Comparison of ENCODE assay signal across 1 cellular context in the genomic region with DNA sequence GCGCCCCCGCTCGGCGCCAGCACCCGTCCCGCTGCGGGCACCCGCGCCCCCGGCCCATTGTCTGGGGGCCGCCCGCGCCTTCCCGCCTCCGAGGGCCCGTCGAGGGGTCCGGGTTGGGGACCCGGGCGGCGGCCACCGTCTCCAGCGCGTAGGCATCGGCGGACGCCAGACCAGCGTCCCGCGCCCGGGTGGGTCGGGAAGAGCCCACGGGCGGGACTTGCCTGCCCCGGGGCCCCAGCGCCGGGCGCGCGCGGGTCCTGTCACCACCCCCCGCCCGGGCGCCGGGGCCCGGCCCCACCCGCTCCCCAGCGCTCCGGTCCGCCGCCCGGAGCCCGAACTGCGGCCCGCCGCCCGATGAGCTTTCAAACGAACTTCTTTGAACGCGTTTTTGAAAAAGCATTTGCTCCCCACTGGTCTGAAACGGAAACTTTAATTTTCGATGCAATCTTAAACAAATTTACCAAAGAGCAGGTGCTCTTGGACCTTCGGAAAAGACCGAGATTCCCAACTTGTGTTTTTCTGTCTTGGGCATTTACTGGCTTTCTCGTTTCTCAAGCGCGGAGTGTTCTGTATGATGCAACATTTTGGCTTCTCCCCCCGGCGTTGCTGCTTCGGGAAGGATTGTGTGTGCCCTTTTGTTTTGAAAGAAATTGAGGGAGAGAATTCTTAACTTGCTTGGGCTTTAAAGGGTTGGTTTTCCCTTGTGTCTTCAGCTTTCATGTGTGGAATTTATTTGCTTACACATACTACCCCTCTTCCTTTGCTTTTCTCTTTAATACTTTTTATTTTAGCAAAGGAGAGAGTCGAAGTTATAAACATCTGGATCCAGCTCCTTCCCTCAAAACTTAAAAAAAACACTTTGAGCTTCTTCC.
A peak's percentile ranks its signal among the peaks of the same experiment; 100 is the strongest.
TF ChIP-seq lines count a peak whose summit lies in the region.

No MANE protein-coding gene starts in this region.

TF ChIP-seq in K562, 482 proteins besides CTCF, POLR2A, EP300 and RAD21 (continued from another document and continues in another):
- TF ChIP-seq ZNF589 (CRISPR knock-in tag; IDR thresholded peaks at IDR 0.05; ENCODE audit: low read depth): peak; percentile 37; the same call in 1 of the 2 replicates
- TF ChIP-seq CHD1 (IDR thresholded peaks at IDR 0.05; ENCODE audit: low read length): no peak
- no peak for TF ChIP-seq ETS2 (tag; IDR thresholded peaks at IDR 0.05; ENCODE audit: borderline replicate concordance, poor library complexity, severe bottlenecking)
- TF ChIP-seq GTF2E2 (tag; IDR thresholded peaks at IDR 0.05): no peak; the same call in 1 of the 2 replicates
- no peak for TF ChIP-seq FOXA1 (IDR thresholded peaks at IDR 0.05; ENCODE audit: borderline replicate concordance)
- no peak for TF ChIP-seq ZNF77 (CRISPR knock-in tag; IDR thresholded peaks at IDR 0.05)
- no peak for TF ChIP-seq ZNF778 (CRISPR knock-in tag; IDR thresholded peaks at IDR 0.05)
- no peak for TF ChIP-seq ATF1 (CRISPR knock-in tag; IDR thresholded peaks at IDR 0.05)
- TF ChIP-seq ATF1 (tag; IDR thresholded peaks at IDR 0.05): no peak
- TF ChIP-seq ZBED1 (IDR thresholded peaks at IDR 0.05): no peak
- TF ChIP-seq TARDBP (IDR thresholded peaks at IDR 0.05): no peak
- TF ChIP-seq FOS (IDR thresholded peaks at IDR 0.05; ENCODE audit: extremely low read depth, insufficient read length): no peak
- TF ChIP-seq FOSL1 (tag; conservative IDR thresholded peaks at IDR 0.05): no peak; the same call in 1 of the 2 replicates
- TF ChIP-seq ZNF830 (CRISPR knock-in tag; IDR thresholded peaks at IDR 0.05): no peak
- TF ChIP-seq ZNF785 (CRISPR knock-in tag; IDR thresholded peaks at IDR 0.05): no peak
- TF ChIP-seq MNT (conservative IDR thresholded peaks at IDR 0.05): peak in 1 of 2 experiments; percentile 31; a peak in 2 of 4 replicates
- TF ChIP-seq SMARCE1 (IDR thresholded peaks at IDR 0.05): peak; percentile 57; the same call in 1 of the 2 replicates
- no peak for TF ChIP-seq GTF2B (IDR thresholded peaks at IDR 0.05; ENCODE audit: extremely low read depth, insufficient read length)
- TF ChIP-seq NR4A1 (CRISPR knock-in tag; IDR thresholded peaks at IDR 0.05): no peak
- no peak for TF ChIP-seq NR4A1 (tag; IDR thresholded peaks at IDR 0.05)
- no peak for TF ChIP-seq ARID4B (CRISPR knock-in tag; IDR thresholded peaks at IDR 0.05)
- TF ChIP-seq, protein P1, sequence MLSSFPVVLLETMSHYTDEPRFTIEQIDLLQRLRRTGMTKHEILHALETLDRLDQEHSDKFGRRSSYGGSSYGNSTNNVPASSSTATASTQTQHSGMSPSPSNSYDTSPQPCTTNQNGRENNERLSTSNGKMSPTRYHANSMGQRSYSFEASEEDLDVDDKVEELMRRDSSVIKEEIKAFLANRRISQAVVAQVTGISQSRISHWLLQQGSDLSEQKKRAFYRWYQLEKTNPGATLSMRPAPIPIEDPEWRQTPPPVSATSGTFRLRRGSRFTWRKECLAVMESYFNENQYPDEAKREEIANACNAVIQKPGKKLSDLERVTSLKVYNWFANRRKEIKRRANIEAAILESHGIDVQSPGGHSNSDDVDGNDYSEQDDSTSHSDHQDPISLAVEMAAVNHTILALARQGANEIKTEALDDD (IDR thresholded peaks at IDR 0.05): no peak
- no peak for TF ChIP-seq FOXJ2 (tag; IDR thresholded peaks at IDR 0.05)
- no peak for TF ChIP-seq ZFP30 (CRISPR knock-in tag; IDR thresholded peaks at IDR 0.05; ENCODE audit: borderline replicate concordance)
- TF ChIP-seq TCFL5 (CRISPR knock-in tag; conservative IDR thresholded peaks at IDR 0.05): no peak
- TF ChIP-seq HMG20B (CRISPR knock-in tag; IDR thresholded peaks at IDR 0.05): no peak
- TF ChIP-seq HNRNPH1 (optimal IDR thresholded peaks at IDR 0.05; ENCODE audit: low read depth, low read length): no peak
- no peak for TF ChIP-seq RBM14 (IDR thresholded peaks at IDR 0.05; ENCODE audit: borderline replicate concordance, insufficient read depth, low read depth, low read length)
- no peak for TF ChIP-seq GTF2F1 (IDR thresholded peaks at IDR 0.05; ENCODE audit: low read depth, low read length)
- peak; percentile 98 for TF ChIP-seq CEBPB (tag; IDR thresholded peaks at IDR 0.05)
- TF ChIP-seq, protein P2, sequence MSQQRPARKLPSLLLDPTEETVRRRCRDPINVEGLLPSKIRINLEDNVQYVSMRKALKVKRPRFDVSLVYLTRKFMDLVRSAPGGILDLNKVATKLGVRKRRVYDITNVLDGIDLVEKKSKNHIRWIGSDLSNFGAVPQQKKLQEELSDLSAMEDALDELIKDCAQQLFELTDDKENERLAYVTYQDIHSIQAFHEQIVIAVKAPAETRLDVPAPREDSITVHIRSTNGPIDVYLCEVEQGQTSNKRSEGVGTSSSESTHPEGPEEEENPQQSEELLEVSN (IDR thresholded peaks at IDR 0.05; ENCODE audit: borderline replicate concordance in 1 of 2, extremely low read depth in 1 of 2, insufficient read depth in 1 of 2, insufficient read length in 1 of 2, low read depth in 1 of 2, low read length in 1 of 2, poor library complexity in 1 of 2, severe bottlenecking in 1 of 2): no peak
- TF ChIP-seq KDM1A (IDR thresholded peaks at IDR 0.05): no peak
- no peak for TF ChIP-seq SFPQ (IDR thresholded peaks at IDR 0.05; ENCODE audit: low read depth, low read length)
- no peak for TF ChIP-seq CREM (IDR thresholded peaks at IDR 0.05; ENCODE audit: low read depth)
- TF ChIP-seq NFIC (IDR thresholded peaks at IDR 0.05): no peak
- TF ChIP-seq HDGF (IDR thresholded peaks at IDR 0.05): no peak
- no peak for TF ChIP-seq CREB3 (tag; conservative IDR thresholded peaks at IDR 0.05; ENCODE audit: low read depth)
- TF ChIP-seq, protein P3, sequence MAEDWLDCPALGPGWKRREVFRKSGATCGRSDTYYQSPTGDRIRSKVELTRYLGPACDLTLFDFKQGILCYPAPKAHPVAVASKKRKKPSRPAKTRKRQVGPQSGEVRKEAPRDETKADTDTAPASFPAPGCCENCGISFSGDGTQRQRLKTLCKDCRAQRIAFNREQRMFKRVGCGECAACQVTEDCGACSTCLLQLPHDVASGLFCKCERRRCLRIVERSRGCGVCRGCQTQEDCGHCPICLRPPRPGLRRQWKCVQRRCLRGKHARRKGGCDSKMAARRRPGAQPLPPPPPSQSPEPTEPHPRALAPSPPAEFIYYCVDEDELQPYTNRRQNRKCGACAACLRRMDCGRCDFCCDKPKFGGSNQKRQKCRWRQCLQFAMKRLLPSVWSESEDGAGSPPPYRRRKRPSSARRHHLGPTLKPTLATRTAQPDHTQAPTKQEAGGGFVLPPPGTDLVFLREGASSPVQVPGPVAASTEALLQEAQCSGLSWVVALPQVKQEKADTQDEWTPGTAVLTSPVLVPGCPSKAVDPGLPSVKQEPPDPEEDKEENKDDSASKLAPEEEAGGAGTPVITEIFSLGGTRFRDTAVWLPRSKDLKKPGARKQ (CRISPR knock-in tag; IDR thresholded peaks at IDR 0.05): no peak
- TF ChIP-seq RBBP5 (IDR thresholded peaks at IDR 0.05; ENCODE audit: borderline replicate concordance, insufficient read depth, low read length, poor library complexity, severe bottlenecking): peak; percentile 64
- no peak for TF ChIP-seq PHF8 (IDR thresholded peaks at IDR 0.05; ENCODE audit: borderline replicate concordance, low read length)
- TF ChIP-seq, protein P4, sequence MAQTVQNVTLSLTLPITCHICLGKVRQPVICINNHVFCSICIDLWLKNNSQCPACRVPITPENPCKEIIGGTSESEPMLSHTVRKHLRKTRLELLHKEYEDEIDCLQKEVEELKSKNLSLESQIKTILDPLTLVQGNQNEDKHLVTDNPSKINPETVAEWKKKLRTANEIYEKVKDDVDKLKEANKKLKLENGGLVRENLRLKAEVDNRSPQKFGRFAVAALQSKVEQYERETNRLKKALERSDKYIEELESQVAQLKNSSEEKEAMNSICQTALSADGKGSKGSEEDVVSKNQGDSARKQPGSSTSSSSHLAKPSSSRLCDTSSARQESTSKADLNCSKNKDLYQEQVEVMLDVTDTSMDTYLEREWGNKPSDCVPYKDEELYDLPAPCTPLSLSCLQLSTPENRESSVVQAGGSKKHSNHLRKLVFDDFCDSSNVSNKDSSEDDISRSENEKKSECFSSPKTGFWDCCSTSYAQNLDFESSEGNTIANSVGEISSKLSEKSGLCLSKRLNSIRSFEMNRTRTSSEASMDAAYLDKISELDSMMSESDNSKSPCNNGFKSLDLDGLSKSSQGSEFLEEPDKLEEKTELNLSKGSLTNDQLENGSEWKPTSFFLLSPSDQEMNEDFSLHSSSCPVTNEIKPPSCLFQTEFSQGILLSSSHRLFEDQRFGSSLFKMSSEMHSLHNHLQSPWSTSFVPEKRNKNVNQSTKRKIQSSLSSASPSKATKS (CRISPR knock-in tag; IDR thresholded peaks at IDR 0.05): no peak
- TF ChIP-seq ZBTB7A (IDR thresholded peaks at IDR 0.05; ENCODE audit: borderline replicate concordance, control insufficient read depth, low read depth, low read length): peak; percentile 18
- TF ChIP-seq HLTF (IDR thresholded peaks at IDR 0.05): no peak
- no peak for TF ChIP-seq ZKSCAN8 (CRISPR knock-in tag; IDR thresholded peaks at IDR 0.05)
- no peak for TF ChIP-seq ZBTB1 (CRISPR knock-in tag; IDR thresholded peaks at IDR 0.05; ENCODE audit: borderline replicate concordance, low read depth)
- TF ChIP-seq ZNF436 (CRISPR knock-in tag; IDR thresholded peaks at IDR 0.05): no peak
